10 cellular contexts compared by ENCODE assay signal in the genomic region with DNA sequence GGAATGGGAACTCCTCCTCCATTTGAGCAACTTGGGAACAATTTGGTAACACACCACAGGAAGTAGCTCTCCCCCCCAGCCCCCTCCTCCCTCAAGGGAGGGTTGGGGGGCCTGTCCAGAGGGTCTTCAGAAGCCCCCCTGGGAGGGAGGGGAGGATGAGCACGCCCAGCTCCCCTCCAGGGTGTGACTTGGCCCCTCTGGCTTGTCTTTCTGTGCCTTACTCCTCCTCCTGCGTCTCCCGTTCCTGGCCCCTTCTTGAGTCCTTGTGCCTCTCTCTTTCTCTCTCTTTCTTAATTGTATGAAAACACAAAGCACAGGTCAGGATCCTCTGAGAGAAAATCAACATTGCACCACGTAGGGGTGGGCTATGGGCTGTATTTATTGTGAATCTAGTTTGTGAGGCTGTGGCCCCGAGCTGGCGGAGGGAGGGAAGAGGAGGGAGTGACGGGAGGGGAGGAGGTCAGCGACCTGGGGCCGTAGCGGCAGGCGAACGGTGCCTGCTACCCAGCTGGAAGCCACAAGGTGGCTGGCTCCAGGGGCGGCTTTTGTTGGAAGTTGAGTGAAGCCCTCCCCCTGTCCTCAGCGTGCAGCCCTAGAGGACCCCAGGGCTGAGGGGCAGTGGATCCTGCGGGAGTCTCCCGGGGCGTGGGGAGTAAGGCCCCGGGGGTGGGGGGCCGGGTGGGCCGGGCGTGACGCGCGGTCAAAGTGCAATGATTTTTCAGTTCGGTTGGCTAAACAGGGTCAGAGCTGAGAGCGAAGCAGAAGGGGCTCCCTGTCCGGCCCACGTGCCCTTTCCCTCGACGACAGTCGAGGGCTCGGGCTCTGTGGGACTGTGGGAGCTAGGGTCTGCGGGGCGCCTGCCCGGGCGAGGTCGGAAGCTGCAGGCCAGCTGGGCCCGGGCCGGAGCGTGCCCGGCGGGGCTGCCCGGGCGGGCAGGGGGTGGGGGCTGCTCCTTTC. TPM values are rescaled to one million over a fixed set of nuclear protein-coding genes. Genes with fewer than 3 reads are reported as not detected.
DNase-seq lines count a peak whose midpoint lies in the region; ATAC-seq and TF ChIP-seq lines count a peak whose summit lies in the region.
"Had no signal": no experiment of that assay in that cellular context is flagged by ENCODE, and none has a peak within 500 bp of the region (broad histone marks: within the 10 kb centered on the region; RNA-seq: fewer than 3 reads in every experiment).

No MANE protein-coding gene starts in this region.

- WGBS in SK-N-SH (ENCODE audit: low lambda C conversion rate): 87% methylated on average over 43 of the region's 44 CpGs

- H4K20me1 ChIP-seq in SK-N-SH (ENCODE audit: insufficient read depth): no peaks in the 10 kb centered on the region

- H3K27ac Mint-ChIP-seq in T-cell: peak overlapping the region; percentile 65 to 66
- H3K27ac Mint-ChIP-seq in stimulated activated naive CD8-positive, alpha-beta T cell treated with anti-CD3 and anti-CD28 coated beads, Interleukin-15, amount 100 ng/mL, for 72 hours: peak overlapping the region in 1 of 2 donors; percentile 49

- no peaks in the 10 kb centered on the region for H3K9me3 ChIP-seq in SK-N-SH
- H3K9me3 ChIP-seq: pancreas had no signal

- ATAC-seq in SK-N-SH treated with all-trans-retinoic acid at 6 μM for 48 hours: no peak
- no peak for ATAC-seq in T-cell (replicated peaks in 1 of 4)
- no peak for ATAC-seq in left ventricle myocardium superior
- no peak for ATAC-seq in stimulated activated naive CD8-positive, alpha-beta T cell treated with anti-CD3 and anti-CD28 coated beads, Interleukin-15, amount 100 ng/mL, for 72 hours
- ATAC-seq: pancreas had no signal

- H3K27ac ChIP-seq in SK-N-SH (ENCODE audit: low read depth in 2 of 2, low read length in 1 of 2): peak overlapping the region in 1 of 2 experiments; percentile 83; a peak in 2 of 4 replicates

- CTCF ChIA-PET in SK-N-SH (lab: Yijun Ruan, JAX) (interaction anchor here (0.9 to 9.2 kb wide), 8 partner anchors 8 to 167 kb away, joined by 3 to 603 read pairs (median 40); a partner anchor contains a TSS), T-cell (lab: Charles Lee) (interaction anchor here (0.6 to 3.1 kb wide), 9 partner anchors 34 to 413 kb away, joined by 3 to 13 read pairs (median 3); no protein-coding TSS in a partner anchor)

- no peaks in the 10 kb centered on the region for H3K9me3 Mint-ChIP-seq in T-cell
- H3K9me3 Mint-ChIP-seq in stimulated activated naive CD8-positive, alpha-beta T cell treated with anti-CD3 and anti-CD28 coated beads, Interleukin-15, amount 100 ng/mL, for 72 hours: peaks cover 0 to 6% of the 10 kb centered on the region in 2 donors

- POLR2A ChIA-PET in SK-N-SH (lab: Yijun Ruan, JAX) (interaction anchor here (0.6 to 1.3 kb wide), 4 partner anchors 35 to 127 kb away, joined by 3 to 5 read pairs (median 4); a partner anchor contains a TSS), T-cell (lab: Charles Lee) (interaction anchor here (0.6 to 0.7 kb wide), 3 partner anchors 64 to 162 kb away, joined by 5 to 16 read pairs (median 5); no protein-coding TSS in a partner anchor)

- peak; percentile 7; the same call in 1 of the 2 replicates for TF ChIP-seq CTCF in SK-N-SH (IDR thresholded peaks at IDR 0.05)
- TF ChIP-seq CTCF in GM13977 (IDR thresholded peaks at IDR 0.05; ENCODE audit: extremely low read depth, insufficient read depth, missing control alignments): no peak

- H3K9me2 ChIP-seq in SK-N-SH: no peaks in the 10 kb centered on the region

- H3F3A ChIP-seq in SK-N-SH (replicated peaks; ENCODE audit: insufficient read depth): no peaks in the 10 kb centered on the region

- H3K4me2 ChIP-seq in SK-N-SH: no peak overlapping the region

- H2AFZ ChIP-seq in SK-N-SH (ENCODE audit: low read depth): no peak overlapping the region

- no peaks in the 10 kb centered on the region for H3K27me3 ChIP-seq in SK-N-SH (ENCODE audit: insufficient read depth)
- H3K27me3 ChIP-seq: pancreas had no signal

- H3K79me2 ChIP-seq in SK-N-SH (ENCODE audit: insufficient read depth): no peaks in the 10 kb centered on the region; the same call in 1 of the 2 replicates

- H3K9ac ChIP-seq in SK-N-SH: no peak overlapping the region

- H3K4me3 ChIP-seq in SK-N-SH (ENCODE audit: low read depth in 2 of 2, low read length in 1 of 2): no peak overlapping the region
- H3K4me3 ChIP-seq: pancreas had no signal

- H3K4me3 Mint-ChIP-seq in T-cell: peak overlapping the region; percentile 54 to 89 (median 70)
- peak overlapping the region; percentile 38 to 54 for H3K4me3 Mint-ChIP-seq in stimulated activated naive CD8-positive, alpha-beta T cell treated with anti-CD3 and anti-CD28 coated beads, Interleukin-15, amount 100 ng/mL, for 72 hours

- in situ Hi-C loops in GM13977 (cut with MboI; ENCODE audit: low pct_unique_long_range_greater_than_20kb, low sequenced_read_pairs, unreplicated experiment): no loop called here

- peaks cover 0 to 16% of the 10 kb centered on the region in 2 experiments for H3K36me3 ChIP-seq in SK-N-SH (replicated peaks in 1 of 2; ENCODE audit: control insufficient read depth in 1 of 2, insufficient read depth in 2 of 2, low read length in 1 of 2)

- TF ChIP-seq RAD21 in SK-N-SH (IDR thresholded peaks at IDR 0.05; ENCODE audit: low read length): peak; percentile 13; the same call in 1 of the 2 replicates

- peaks cover 8 to 55% of the 10 kb centered on the region in 2 experiments for H3K4me1 ChIP-seq in SK-N-SH (ENCODE audit: control insufficient read depth in 1 of 2, insufficient read depth in 2 of 2, low read depth in 1 of 2, low read length in 1 of 2)
- H3K4me1 ChIP-seq: pancreas had no signal

- intact Hi-C loops in left ventricle myocardium superior (cut with micrococcal nuclease): no loop called here

- H3K36me3 Mint-ChIP-seq in T-cell: no peaks in the 10 kb centered on the region

- H3K27me3 Mint-ChIP-seq in T-cell: peaks cover 5 to 16% of the 10 kb centered on the region in 2 donors
- peaks cover 57% of the 10 kb centered on the region for H3K27me3 Mint-ChIP-seq in stimulated activated naive CD8-positive, alpha-beta T cell treated with anti-CD3 and anti-CD28 coated beads, Interleukin-15, amount 100 ng/mL, for 72 hours

- DNase-seq in SK-N-SH: peak; percentile 86
- peak in 3 of 34 experiments; percentile 10 to 22 (median 16) for DNase-seq in T-cell
- peak; percentile 59 for DNase-seq in left ventricle myocardium superior
- DNase-seq in stimulated activated naive CD8-positive, alpha-beta T cell treated with anti-CD3 and anti-CD28 coated beads, Interleukin-15, amount 100 ng/mL, for 72 hours: no peak
- DNase-seq in A172 (ENCODE audit: low spot score): no peak
- no peak for DNase-seq in NCI-H526 treated with DMSO at 0.1 percent for 48 hours (lab: John Stamatoyannopoulos, UW)
- DNase-seq in GM13977 (ENCODE audit: low spot score): no peak

- TF ChIP-seq EP300 in SK-N-SH (IDR thresholded peaks at IDR 0.05; ENCODE audit: borderline replicate concordance in 1 of 2, low read depth in 1 of 2, low read length in 1 of 2): no peak

- H3K4me1 Mint-ChIP-seq in T-cell: peaks cover 35 to 48% (median 48%) of the 10 kb centered on the region in 3 donors
- peaks cover 69% of the 10 kb centered on the region for H3K4me1 Mint-ChIP-seq in stimulated activated naive CD8-positive, alpha-beta T cell treated with anti-CD3 and anti-CD28 coated beads, Interleukin-15, amount 100 ng/mL, for 72 hours

TF ChIP-seq in SK-N-SH, 30 proteins besides CTCF, POLR2A, EP300 and RAD21 (continues in another document):
- TF ChIP-seq RFX5 (IDR thresholded peaks at IDR 0.05; ENCODE audit: low read length) (no peak), YY1 (IDR thresholded peaks at IDR 0.05; ENCODE audit: low read depth) (no peak)

TF ChIP-seq in SK-N-SH treated with all-trans-retinoic acid at 6 μM for 48 hours, 23 proteins besides CTCF, POLR2A, EP300 and RAD21 (continues in another document):
- TF ChIP-seq ZNF70 (CRISPR knock-in tag; IDR thresholded peaks at IDR 0.05): no peak

RNA-seq across cellular contexts. Expression of a gene that starts 6.4 kb away (rescaled TPM):
- polyA plus RNA-seq in SK-N-SH (2012; rRNA removed): 1.1 and 2.2 TPM in 2 replicates
- polyA plus RNA-seq in SK-N-SH (2012; cell fraction: cytosol; rRNA removed): 0.80 and 1.8 TPM in 2 replicates
- 3.7 and 4.9 TPM in 2 replicates for polyA plus RNA-seq in SK-N-SH (2012; cell fraction: nucleus; rRNA removed)
- total RNA-seq in T-cell (10 to 100 TPM in 3 of 5 donors, 1 to 10 TPM in 2; 3.4 to 20.6 (median 15.4) TPM), left ventricle myocardium superior (8.8 TPM)
- not detected in 2 replicates for total RNA-seq in A172 (2014; rRNA removed; shearing (Covaris generic))
- total RNA-seq: SK-MEL-5 had no signal

RNA-seq across cellular contexts. Expression of a gene that starts 20.3 kb away (rescaled TPM):
- polyA plus RNA-seq in SK-N-SH (2012; rRNA removed): 60.9 and 64.9 TPM in 2 replicates
- 15.7 and 22.8 TPM in 2 replicates for polyA plus RNA-seq in SK-N-SH (2012; cell fraction: cytosol; rRNA removed)
- polyA plus RNA-seq in SK-N-SH (2012; cell fraction: nucleus; rRNA removed): 485 and 635 TPM in 2 replicates
- total RNA-seq in T-cell (100 to 1,000 TPM in 2 of 5 donors, 10 to 100 TPM in 3; 68.9 to 121 (median 95.6) TPM), left ventricle myocardium superior (22.4 TPM)
- 46.7 and 49.1 TPM in 2 replicates for total RNA-seq in A172 (2014; rRNA removed; shearing (Covaris generic))

RNA-seq across cellular contexts. Expression of a gene that starts 21.9 kb away (rescaled TPM):
- 72.8 and 127 TPM in 2 replicates for polyA plus RNA-seq in SK-N-SH (2012; rRNA removed)
- polyA plus RNA-seq in SK-N-SH (2012; cell fraction: cytosol; rRNA removed): 36.3 and 58.8 TPM in 2 replicates
- polyA plus RNA-seq in SK-N-SH (2012; cell fraction: nucleus; rRNA removed): 107 and 113 TPM in 2 replicates
- 10 to 100 TPM; 23.8 to 44.9 (median 38.1) TPM for total RNA-seq in T-cell
- total RNA-seq in left ventricle myocardium superior: 50.0 TPM
- 85.9 and 101 TPM in 2 replicates for total RNA-seq in A172 (2014; rRNA removed; shearing (Covaris generic))

RNA-seq across cellular contexts. Expression of a gene that starts 54.0 kb away (rescaled TPM):
- polyA plus RNA-seq in SK-N-SH (2012; rRNA removed): 143 and 163 TPM in 2 replicates
- polyA plus RNA-seq in SK-N-SH (2012; cell fraction: cytosol; rRNA removed): 105 and 124 TPM in 2 replicates
- polyA plus RNA-seq in SK-N-SH (2012; cell fraction: nucleus; rRNA removed): 322 and 532 TPM in 2 replicates
- total RNA-seq in T-cell: 10 to 100 TPM; 43.8 to 89.6 (median 67.3) TPM
- 46.4 TPM for total RNA-seq in left ventricle myocardium superior
- total RNA-seq in A172 (2014; rRNA removed; shearing (Covaris generic)): 129 and 147 TPM in 2 replicates

RNA-seq across cellular contexts. Expression of a gene that starts 54.0 kb away (rescaled TPM):
- 55.7 and 115 TPM in 2 replicates for polyA plus RNA-seq in SK-N-SH (2012; rRNA removed)
- polyA plus RNA-seq in SK-N-SH (2012; cell fraction: cytosol; rRNA removed): 56.1 and 82.2 TPM in 2 replicates
- 210 and 342 TPM in 2 replicates for polyA plus RNA-seq in SK-N-SH (2012; cell fraction: nucleus; rRNA removed)
- 100 to 1,000 TPM; 165 to 413 (median 196) TPM for total RNA-seq in T-cell
- 19.8 TPM for total RNA-seq in left ventricle myocardium superior
- total RNA-seq in A172 (2014; rRNA removed; shearing (Covaris generic)): 37.3 and 61.1 TPM in 2 replicates

Comparison
In these comparisons a context has a peak if more than half of its experiments do, and no peak if none do; other contexts are left out.
1. DNase-seq: peak in SK-N-SH (single experiment) and left ventricle myocardium superior (single experiment); none in stimulated activated naive CD8-positive, alpha-beta T cell treated with anti-CD3 and anti-CD28 coated beads, Interleukin-15, amount 100 ng/mL, for 72 hours (0 of 2), A172 (single experiment), NCI-H526 treated with DMSO at 0.1 percent for 48 hours (single experiment) and GM13977 (single experiment).